ENCODE assay signal across 9 cellular contexts in genomic region chr11:61830318-61831105, GRCh38. TPM values are rescaled to one million over a fixed set of nuclear protein-coding genes. Genes with fewer than 3 reads are reported as not detected.
DNase-seq lines count a peak whose midpoint lies in the region; ATAC-seq, FAIRE-seq and TF ChIP-seq lines count a peak whose summit lies in the region.
"Had no signal": no experiment of that assay in that cellular context is flagged by ENCODE, and none has a peak within 500 bp of the region (broad histone marks: within the 10 kb centered on the region; RNA-seq: fewer than 3 reads in every experiment).

No MANE protein-coding gene starts in this region.

- H4K20me1 ChIP-seq in GM23338 (replicated peaks; ENCODE audit: insufficient read depth) (peaks cover 42% of the 10 kb centered on the region), astrocyte (ENCODE audit: insufficient read depth, low read length) (peaks cover 63% of the 10 kb centered on the region)

- H3K4me1 ChIP-seq in A673 (ENCODE audit: insufficient read depth, low read length, poor library complexity, severe bottlenecking) = peaks cover 63% of the 10 kb centered on the region
- peaks cover 72% of the 10 kb centered on the region for H3K4me1 ChIP-seq in GM23338 (ENCODE audit: insufficient read depth)
- peaks cover 48% of the 10 kb centered on the region for H3K4me1 ChIP-seq in astrocyte (ENCODE audit: insufficient read depth, low read length)
- peaks cover 42% of the 10 kb centered on the region for H3K4me1 ChIP-seq in muscle layer of colon (ENCODE audit: insufficient read depth, low read length)
- H3K4me1 ChIP-seq in spleen = peaks cover 20 to 92% (median 45%) of the 10 kb centered on the region in 6 donors
- H3K4me1 ChIP-seq: colonic mucosa had no signal

- H3K36me3 Mint-ChIP-seq in GM23338 (ENCODE audit: low read depth) (peaks cover 31% of the 10 kb centered on the region), astrocyte (ENCODE audit: low read depth, unreplicated experiment) (peaks cover 2% of the 10 kb centered on the region)

- no peak for ATAC-seq in GM23338

- peak overlapping the region; percentile 86 for H3K9ac ChIP-seq in astrocyte (ENCODE audit: low read length)
- no peak overlapping the region for H3K9ac ChIP-seq in muscle layer of colon (ENCODE audit: low read length)

- H3K9me2 ChIP-seq in GM23338 (ENCODE audit: insufficient read depth) = no peaks in the 10 kb centered on the region

- H3K9me3 Mint-ChIP-seq in GM23338 (peaks cover 3% of the 10 kb centered on the region; the same call in 1 of the 3 replicates), astrocyte (ENCODE audit: unreplicated experiment) (peaks cover 1% of the 10 kb centered on the region)

- intact Hi-C loops in A673 (cut with micrococcal nuclease; ENCODE audit: unreplicated experiment) (no loop called here), spleen (cut with DNase I; ENCODE audit: low total_unique reads) (no loop called here)

- 41 to 55% (median 50%) methylated on average over 7 of the region's 7 CpGs for WGBS in spleen, 5 donors

- TSS peak; percentile 25 for BruUV-seq in A673 (replicated peaks; lab: Mats Ljungman, UMichigan)

- H3F3A ChIP-seq in GM23338 (replicated peaks; ENCODE audit: low read depth) = peaks cover 56% of the 10 kb centered on the region

- H3K27me3 Mint-ChIP-seq in GM23338 (ENCODE audit: insufficient read depth, low read depth, poor library complexity) = peaks cover 27% of the 10 kb centered on the region
- no peaks in the 10 kb centered on the region for H3K27me3 Mint-ChIP-seq in astrocyte (ENCODE audit: low read depth, unreplicated experiment)

- peaks cover 56% of the 10 kb centered on the region for H3K36me3 ChIP-seq in A673 (ENCODE audit: insufficient read depth, low read length, poor library complexity, severe bottlenecking)
- no peaks in the 10 kb centered on the region; the same call in 1 of the 2 replicates for H3K36me3 ChIP-seq in GM23338 (ENCODE audit: insufficient read depth)
- no peaks in the 10 kb centered on the region for H3K36me3 ChIP-seq in astrocyte (ENCODE audit: insufficient read depth, low read length)
- H3K36me3 ChIP-seq in muscle layer of colon (ENCODE audit: insufficient read depth, low read length) = no peaks in the 10 kb centered on the region
- H3K36me3 ChIP-seq in spleen = no peaks in the 10 kb centered on the region
- H3K36me3 ChIP-seq: colonic mucosa had no signal

- H3K4me3 Mint-ChIP-seq in GM23338 (peak overlapping the region; percentile 87), astrocyte (ENCODE audit: unreplicated experiment) (peak overlapping the region; percentile 92)

- no peak for TF ChIP-seq POLR2A in spleen (IDR thresholded peaks at IDR 0.05)

- H3K27me3 ChIP-seq in A673 (replicated peaks; ENCODE audit: insufficient read depth, low read depth, low read length, poor library complexity) (no peaks in the 10 kb centered on the region), GM23338 (ENCODE audit: insufficient read depth) (no peaks in the 10 kb centered on the region), astrocyte (ENCODE audit: insufficient read depth, low read length) (no peaks in the 10 kb centered on the region), muscle layer of colon (ENCODE audit: control insufficient read depth in 1 of 2, insufficient read depth in 2 of 2, low read length in 2 of 2) (no peaks in the 10 kb centered on the region), spleen (replicated peaks in 1 of 7) (peaks cover 0 to 28% (median 6%) of the 10 kb centered on the region in 7 donors)

- H3K4me3 ChIP-seq in A673 (ENCODE audit: low read depth, low read length, poor library complexity, severe bottlenecking) (peak overlapping the region; percentile 96), GM23338 (peak overlapping the region; percentile 99), astrocyte (ENCODE audit: insufficient read depth, low read depth, low read length) (peak overlapping the region; percentile 83), muscle layer of colon (ENCODE audit: low read depth in 1 of 2, low read length in 2 of 2) (peak overlapping the region in 1 of 2 donors; percentile 6), spleen (no peak overlapping the region)
- H3K4me3 ChIP-seq: colonic mucosa had no signal

- FAIRE-seq in astrocyte (lab: Jason Lieb, UNC) = no peak

- peaks cover 66% of the 10 kb centered on the region for H3K4me1 Mint-ChIP-seq in GM23338
- peaks cover 25% of the 10 kb centered on the region for H3K4me1 Mint-ChIP-seq in astrocyte (ENCODE audit: low read depth, unreplicated experiment)

- H2AFZ ChIP-seq in GM23338 (no peak overlapping the region), astrocyte (ENCODE audit: low read depth, low read length) (no peak overlapping the region)

- H3K79me2 ChIP-seq in GM23338 (replicated peaks; ENCODE audit: insufficient read depth) (peaks cover 73% of the 10 kb centered on the region), astrocyte (ENCODE audit: insufficient read depth, low read length) (peaks cover 72% of the 10 kb centered on the region)

- peak overlapping the region; percentile 97 for H3K27ac ChIP-seq in A673 (ENCODE audit: low read depth, low read length, poor library complexity, severe bottlenecking)
- H3K27ac ChIP-seq in GM23338 (ENCODE audit: low read depth) = 0 out of 2 replicates have a peak overlapping the region, but pooled peaks have one; percentile 21
- no peak overlapping the region for H3K27ac ChIP-seq in astrocyte (ENCODE audit: low read depth, low read length)
- H3K27ac ChIP-seq in muscle layer of colon (ENCODE audit: low read depth, low read length) = peak overlapping the region; percentile 53
- H3K27ac ChIP-seq in spleen = peak overlapping the region in 4 of 8 donors; percentile 7 to 88 (median 48)
- H3K27ac ChIP-seq: colonic mucosa had no signal

- TF ChIP-seq CTCF in A673 (conservative IDR thresholded peaks at IDR 0.05; ENCODE audit: low read depth, low read length) = no peak
- TF ChIP-seq CTCF in GM23338 (conservative IDR thresholded peaks at IDR 0.05; ENCODE audit: low read depth in 2 of 2) = no peak
- no peak for TF ChIP-seq CTCF in astrocyte (IDR thresholded peaks at IDR 0.05; ENCODE audit: insufficient read depth, low read depth, low read length)
- no peak for TF ChIP-seq CTCF in GM10266 (IDR thresholded peaks at IDR 0.05; ENCODE audit: control insufficient read depth, insufficient read depth, low read depth, missing control alignments)
- no peak for TF ChIP-seq CTCF in spleen (IDR thresholded peaks at IDR 0.05 in 8 of 11, conservative IDR thresholded peaks at IDR 0.05 in 3 of 11)

- H3K27ac Mint-ChIP-seq in GM23338 (no peak overlapping the region; the same call in 1 of the 2 replicates), astrocyte (ENCODE audit: unreplicated experiment) (no peak overlapping the region)

- peak overlapping the region; percentile 100 for H3K4me2 ChIP-seq in GM23338
- peak overlapping the region; percentile 89 for H3K4me2 ChIP-seq in astrocyte (ENCODE audit: low read length)

- CTCF ChIA-PET in A673 (lab: Charles Lee) = no interaction called here

- POLR2A ChIA-PET in A673 (lab: Charles Lee; ENCODE audit: low non-redundant PET) = no interaction called here

- H3K9me3 ChIP-seq in A673 (ENCODE audit: low read depth, low read length, poor library complexity, severe bottlenecking) (no peaks in the 10 kb centered on the region), astrocyte (ENCODE audit: insufficient read depth, low read depth, low read length) (no peaks in the 10 kb centered on the region), muscle layer of colon (ENCODE audit: low read length) (no peaks in the 10 kb centered on the region), spleen (no peaks in the 10 kb centered on the region)
- H3K9me3 ChIP-seq: colonic mucosa had no signal

- DNase-seq in A673 (ENCODE audit: low spot score) = no peak
- no peak for DNase-seq in GM23338 (ENCODE audit: low spot score)
- peak; percentile 28 for DNase-seq in astrocyte (ENCODE audit: low read depth)
- DNase-seq in GM10266 (ENCODE audit: extremely low spot score) = no peak
- DNase-seq in stimulated activated CD4-positive, alpha-beta T cell treated with anti-CD3 and anti-CD28 coated beads, Interleukin-15, amount 100 ng/mL, for 24 hours = no peak
- no peak for DNase-seq in activated CD4-positive, alpha-beta T cell treated with anti-CD3 and anti-CD28 coated beads for 48 hours
- no peak for DNase-seq in spleen
- DNase-seq: colonic mucosa had no signal

TF ChIP-seq in GM23338, 12 proteins besides CTCF, POLR2A, EP300 and RAD21 (continues in another document):
- TF ChIP-seq NANOG (IDR thresholded peaks at IDR 0.05; ENCODE audit: borderline replicate concordance) (no peak), STAT1 (IDR thresholded peaks at IDR 0.05; ENCODE audit: unreplicated experiment) (no peak), ZNF331 (CRISPR knock-in tag; IDR thresholded peaks at IDR 0.05; ENCODE audit: low read depth) (no peak), EZH2phosphoT487 (IDR thresholded peaks at IDR 0.05; ENCODE audit: unreplicated experiment) (no peak), CREB1 (CRISPR knock-in tag; IDR thresholded peaks at IDR 0.05; ENCODE audit: low read depth) (no peak)

RNA-seq across cellular contexts. Expression of gene FADS2, which starts 2.4 kb away (rescaled TPM):
- total RNA-seq in A673 (2021) (1,097 and 1,272 TPM in 2 replicates), astrocyte (180 and 287 TPM in 2 replicates), spleen (10 to 100 TPM in 5 of 7 donors, 1 to 10 TPM in 2; 2.8 to 20.6 (median 11.1) TPM)
- 354 and 392 TPM in 2 replicates for total RNA-seq in GM23338 (2014; rRNA removed; shearing (Covaris generic))
- polyA plus RNA-seq in GM23338 (2016; fragmentation: Nextera tagmentation; extraction: Ambion mirVana) (124 and 126 TPM in 2 replicates), spleen (10 to 100 TPM in 2 of 3 donors, 1 to 10 TPM in 1; 5.5 to 16.8 (median 14.6) TPM)

RNA-seq across cellular contexts. Expression of gene FADS1, which starts 13.7 kb away (rescaled TPM):
- 442 and 490 TPM in 2 replicates for total RNA-seq in A673 (2021)
- 103 and 119 TPM in 2 replicates for total RNA-seq in GM23338 (2014; rRNA removed; shearing (Covaris generic))
- polyA plus RNA-seq in GM23338 (2016; fragmentation: Nextera tagmentation; extraction: Ambion mirVana) = 67.6 and 74.9 TPM in 2 replicates
- total RNA-seq in astrocyte = 56.7 and 74.6 TPM in 2 replicates
- 10 to 100 TPM in 6 of 7 donors, 1 to 10 TPM in 1; 8.6 to 25.6 (median 12.9) TPM for total RNA-seq in spleen
- 1 to 10 TPM; 2.2 to 6.7 (median 3.3) TPM for polyA plus RNA-seq in spleen

RNA-seq across cellular contexts. Expression of gene FEN1, which starts 37.8 kb away (rescaled TPM):
- 140 and 152 TPM in 2 replicates for total RNA-seq in A673 (2021)
- 89.0 and 96.3 TPM in 2 replicates for total RNA-seq in GM23338 (2014; rRNA removed; shearing (Covaris generic))
- polyA plus RNA-seq in GM23338 (2016; fragmentation: Nextera tagmentation; extraction: Ambion mirVana) = 78.8 and 85.1 TPM in 2 replicates
- total RNA-seq in astrocyte = 13.6 and 13.8 TPM in 2 replicates
- total RNA-seq in spleen = 10 to 100 TPM in 5 of 7 donors, 1 to 10 TPM in 2; 8.9 to 17.2 (median 14.8) TPM
- polyA plus RNA-seq in spleen = 10 to 100 TPM in 2 of 3 donors, 1 to 10 TPM in 1; 7.3 to 16.7 (median 15.9) TPM

RNA-seq across cellular contexts. Expression of gene TMEM258, which starts 38.1 kb away (rescaled TPM):
- 138 and 139 TPM in 2 replicates for total RNA-seq in A673 (2021)
- total RNA-seq in GM23338 (2014; rRNA removed; shearing (Covaris generic)) = 71.3 and 73.3 TPM in 2 replicates
- polyA plus RNA-seq in GM23338 (2016; fragmentation: Nextera tagmentation; extraction: Ambion mirVana) = 519 and 553 TPM in 2 replicates
- total RNA-seq in astrocyte = 97.8 and 98.6 TPM in 2 replicates
- total RNA-seq in spleen = 10 to 100 TPM; 52.4 to 85.2 (median 62.0) TPM
- polyA plus RNA-seq in spleen = 100 to 1,000 TPM; 122 to 185 (median 125) TPM

Comparison
In these comparisons a context has a peak if more than half of its experiments do, and no peak if none do; other contexts are left out.
1. H3K4me3 ChIP-seq: peak in A673 (single experiment), GM23338 (single experiment) and astrocyte (single experiment); none in spleen (0 of 8).